ENCODE assay signal across 16 cellular contexts in the genomic region with DNA sequence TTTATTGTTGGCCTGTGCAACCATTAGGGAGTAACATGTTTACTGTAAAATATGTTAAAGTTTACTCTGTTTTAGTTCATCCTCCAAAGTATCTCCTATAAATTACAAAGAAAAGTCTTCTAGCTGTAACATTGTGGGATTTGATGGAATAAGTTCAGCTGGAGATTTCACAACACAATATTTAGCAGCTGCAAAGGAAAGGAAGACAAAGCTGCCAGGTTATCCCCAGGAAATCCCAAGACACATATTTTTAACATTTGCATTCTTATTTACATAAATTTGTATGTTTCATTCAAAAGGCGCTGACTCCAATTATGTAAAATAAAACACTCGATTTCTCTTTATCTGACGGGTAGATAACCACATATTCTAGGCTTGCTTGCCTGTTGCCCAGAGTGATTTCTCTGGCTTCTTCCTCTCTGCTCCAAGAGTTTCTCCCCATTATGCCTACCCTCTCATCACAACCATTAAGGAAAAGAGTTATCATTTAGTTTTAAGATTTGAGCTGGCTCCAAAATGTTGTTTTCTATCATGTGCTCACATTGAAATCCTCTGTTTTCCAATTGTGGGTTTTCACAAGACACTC.
"Had no signal": no experiment of that assay in that cellular context is flagged by ENCODE, and none has a peak within 500 bp of the region (broad histone marks: within the 10 kb centered on the region; RNA-seq: fewer than 3 reads in every experiment).

No MANE protein-coding gene starts in this region.

- H3K9me3 ChIP-seq: breast epithelium, pancreas, uterus had no signal

- H3K36me3 ChIP-seq: breast epithelium, pancreas, tibial nerve, uterus had no signal

- DNase-seq: activated CD4-positive, alpha-beta T cell treated with anti-CD3 and anti-CD28 coated beads, Interleukin-2, amount 10 ng/mL, durations not matched to agents 24 days and 14 days; activated CD4-positive, CD25-positive, alpha-beta regulatory T cell; activated CD8-positive, alpha-beta memory T cell treated with anti-CD3 and anti-CD28 coated beads for 24 hours; activated naive CD4-positive, alpha-beta T cell treated with Interleukin-2 at 50 U/mL for 16 hours; aorta; foreskin fibroblast; kidney glomerular epithelial cell; midbrain; pancreas; stimulated activated CD4-positive, alpha-beta T cell treated with anti-CD3 and anti-CD28 coated beads, Interleukin-15, amount 100 ng/mL, for 24 hours; stimulated activated CD4-positive, alpha-beta T cell treated with anti-CD3 and anti-CD28 coated beads, Interleukin-4, amount 100 ng/mL, for 1 hour; stimulated activated naive B cell treated with anti-CD40 and anti-IgM and Interleukin-4, amounts not matched to agents 10 μg/mL and 1 μg/mL and 100 μg/mL, for 72 hours; substantia nigra; uterus had no signal

- FAIRE-seq: pancreas had no signal

- H3K27me3 ChIP-seq: breast epithelium, pancreas, tibial nerve, uterus had no signal

- H3K4me1 ChIP-seq: breast epithelium, pancreas, uterus had no signal

- H3K27ac ChIP-seq: breast epithelium, pancreas had no signal

- H3K4me3 ChIP-seq: breast epithelium, pancreas, tibial nerve, uterus had no signal
